12 cellular contexts compared by ENCODE assay signal in genomic region chr9:104386020-104386419, GRCh38.
"Had no signal": no experiment of that assay in that cellular context is flagged by ENCODE, and none has a peak within 500 bp of the region (broad histone marks: within the 10 kb centered on the region; RNA-seq: fewer than 3 reads in every experiment).

No MANE protein-coding gene starts in this region.

- H3K27ac ChIP-seq: body of pancreas, gastroesophageal sphincter, right atrium auricular region had no signal

- H3K36me3 ChIP-seq: gastroesophageal sphincter, right atrium auricular region had no signal

- H3K4me3 ChIP-seq: body of pancreas, gastroesophageal sphincter, right atrium auricular region had no signal

- DNase-seq: activated CD4-positive, alpha-beta memory T cell treated with anti-CD3 and anti-CD28 coated beads, Interleukin-2, amount 10 ng/mL, durations not matched to agents 7 days and 5 days; activated CD4-positive, CD25-positive, alpha-beta regulatory T cell treated with anti-CD3 and anti-CD28 coated beads, Interleukin-2, amount 50 U/mL, for 72 hours; activated T-cell treated with anti-CD3 and anti-CD28 coated beads, Interleukin-2, amount 50 U/mL, for 24 hours; body of pancreas; kidney; nucleus accumbens; stimulated activated CD4-positive, alpha-beta T cell treated with anti-CD3 and anti-CD28 coated beads, Interleukin-2, amount 100 ng/mL, for 48 hours; T-helper 9 cell had no signal

- H3K4me1 ChIP-seq: right atrium auricular region had no signal

- ATAC-seq: gastroesophageal sphincter; stimulated activated memory B cell treated with anti-CD40 and anti-IgM and Interleukin-4, amounts not matched to agents 10 μg/mL and 1 μg/mL and 100 μg/mL, for 72 hours had no signal

- FAIRE-seq: colon, kidney had no signal

- H3K27me3 ChIP-seq: body of pancreas, gastroesophageal sphincter, right atrium auricular region had no signal

- H3K9me3 ChIP-seq: body of pancreas, gastroesophageal sphincter, right atrium auricular region had no signal
